5 cellular contexts compared by ENCODE assay signal in the genomic region with DNA sequence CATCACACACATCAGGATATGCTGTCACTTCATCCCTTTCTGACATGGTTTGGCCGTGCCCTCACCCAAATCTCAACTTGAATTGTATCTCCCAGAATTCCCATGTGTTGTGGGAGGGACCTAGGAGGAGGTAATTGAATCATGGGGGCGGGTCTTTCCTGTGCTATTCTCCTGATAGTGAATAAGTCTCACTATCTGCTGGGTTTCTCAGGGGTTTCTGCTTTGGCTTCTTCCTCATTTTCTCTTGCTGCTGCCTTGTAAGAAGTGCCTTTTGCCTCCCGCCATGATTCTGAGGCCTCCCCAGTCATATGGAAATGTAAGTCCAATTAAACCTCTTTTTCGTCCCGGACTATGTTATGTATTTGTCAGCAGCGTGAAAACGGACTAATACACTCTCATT. TPM values are rescaled to one million over a fixed set of nuclear protein-coding genes. Genes with fewer than 3 reads are reported as not detected.
"Had no signal": no experiment of that assay in that cellular context is flagged by ENCODE, and none has a peak within 500 bp of the region (broad histone marks: within the 10 kb centered on the region; RNA-seq: fewer than 3 reads in every experiment).

No MANE protein-coding gene starts in this region.

RNA-seq across cellular contexts. Expression of a gene that starts 25.8 kb away (rescaled TPM):
- polyA plus RNA-seq: adrenal gland, aorta, foreskin keratinocyte, heart right ventricle, hepatocyte had no signal
